4 cellular contexts compared by ENCODE assay signal in genomic region chrX:16774746-16775145, GRCh38.
"Had no signal": no experiment of that assay in that cellular context is flagged by ENCODE, and none has a peak within 500 bp of the region (broad histone marks: within the 10 kb centered on the region; RNA-seq: fewer than 3 reads in every experiment).

No MANE protein-coding gene starts in this region.

- DNase-seq: H9, HCEC 1CT, IMR-90 had no signal

- H3K4me3 ChIP-seq: GM23338 had no signal

- ATAC-seq: GM23338 had no signal

- H3K27ac Mint-ChIP-seq: GM23338, H9 had no signal

- H3K4me2 ChIP-seq: GM23338 had no signal

- H2AFZ ChIP-seq: GM23338 had no signal

- H3K9me3 Mint-ChIP-seq: GM23338 had no signal

- H3K4me3 Mint-ChIP-seq: GM23338, H9 had no signal
